Comparison of ENCODE assay signal across 10 cellular contexts in the genomic region with DNA sequence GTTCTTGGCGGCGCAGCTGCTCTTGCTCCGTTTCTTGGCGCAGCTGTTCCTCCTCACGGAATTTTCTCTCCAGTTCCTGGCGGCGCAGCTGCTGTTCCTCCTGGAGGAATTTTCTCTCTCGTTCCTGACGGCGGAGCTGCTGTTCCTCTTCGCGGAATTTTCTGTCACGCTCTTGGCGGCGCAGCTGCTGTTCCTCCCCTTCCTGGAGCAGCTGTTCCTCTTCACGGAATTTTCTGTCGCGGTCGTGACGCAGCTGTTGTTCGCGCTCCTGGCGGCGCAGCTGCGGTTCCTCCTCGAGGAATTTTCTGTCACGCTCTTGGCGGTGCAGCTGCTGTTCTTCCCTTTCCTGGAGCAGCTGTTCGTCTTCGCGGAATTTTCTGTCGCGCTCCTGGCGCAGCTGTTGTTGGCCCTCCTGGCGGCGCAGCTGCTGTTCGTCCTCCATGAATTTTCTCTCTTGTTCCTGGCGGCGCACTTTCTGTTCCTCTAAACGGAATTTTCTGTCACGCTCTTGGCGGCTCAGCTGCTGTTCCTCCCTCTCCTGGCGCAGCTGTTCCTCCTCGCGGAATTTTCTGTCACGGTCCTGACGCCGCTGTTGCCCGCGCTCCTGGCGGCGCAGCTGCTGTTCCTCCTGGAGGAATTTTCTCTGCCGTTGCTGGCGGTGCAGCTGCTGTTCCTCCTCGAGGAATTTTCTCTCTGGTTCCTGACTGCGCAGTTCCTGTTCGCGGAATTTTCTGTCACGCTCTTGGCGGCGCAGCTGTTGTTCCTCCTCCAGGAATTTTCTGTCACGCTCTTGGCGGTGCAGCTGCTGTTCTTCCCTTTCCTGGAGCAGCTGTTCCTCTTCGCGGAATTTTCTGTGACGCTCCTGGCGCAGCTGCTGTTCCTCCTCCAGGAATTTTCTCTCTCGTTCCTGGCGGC.
DNase-seq lines count a peak whose midpoint lies in the region; ATAC-seq and TF ChIP-seq lines count a peak whose summit lies in the region.
"Had no signal": no experiment of that assay in that cellular context is flagged by ENCODE, and none has a peak within 500 bp of the region (broad histone marks: within the 10 kb centered on the region; RNA-seq: fewer than 3 reads in every experiment).

No MANE protein-coding gene starts in this region.

- ATAC-seq in HG03280 (IDR thresholded peaks at IDR 0.05; ENCODE audit: unreplicated experiment) (no peak), HG03108 (IDR thresholded peaks at IDR 0.05; ENCODE audit: unreplicated experiment) (no peak)

- H3K4me3 ChIP-seq in WI38 (ENCODE audit: low read depth, low read length) (peak overlapping the region; percentile 24), skin epidermis (peak overlapping the region; percentile 1 to 44 (median 14))

- DNase-seq in NOMO-1 treated with DMSO at 0.1 percent for 48 hours (lab: John Stamatoyannopoulos, UW; ENCODE audit: unreplicated experiment) (peak; percentile 14), NOMO-1 treated with dmso at 0.1 percent for 144 hours (lab: John Stamatoyannopoulos, UW; ENCODE audit: unreplicated experiment) (no peak), glomerular visceral epithelial cell (ENCODE audit: extremely low spot score) (peak; percentile 31), kidney glomerular epithelial cell (lab: John Stamatoyannopoulos, UW) (no peak)
- DNase-seq: KG1, substantia nigra had no signal

- TF ChIP-seq CTCF in WI38 (IDR thresholded peaks at IDR 0.05; ENCODE audit: low read depth, low read length) = no peak

- no peak overlapping the region for H3K27ac ChIP-seq in skin epidermis

Comparison
In these comparisons a context has a peak if more than half of its experiments do, and no peak if none do; other contexts are left out.
1. DNase-seq: peak in NOMO-1 treated with DMSO at 0.1 percent for 48 hours (single experiment) and glomerular visceral epithelial cell (single experiment); none in NOMO-1 treated with dmso at 0.1 percent for 144 hours (single experiment) and kidney glomerular epithelial cell (single experiment).